In genomic region chr1:151131832-151132675, GRCh38 we compare ENCODE assay signal across 8 cellular contexts. TPM values are rescaled to one million over a fixed set of nuclear protein-coding genes. Genes with fewer than 3 reads are reported as not detected.
DNase-seq lines count a peak whose midpoint lies in the region; FAIRE-seq and TF ChIP-seq lines count a peak whose summit lies in the region.
"Had no signal": no experiment of that assay in that cellular context is flagged by ENCODE, and none has a peak within 500 bp of the region (broad histone marks: within the 10 kb centered on the region; RNA-seq: fewer than 3 reads in every experiment).

No MANE protein-coding gene starts in this region.

- WGBS in stomach, 5 donors, result 23 to 45% (median 30%) methylated on average over 28 to 68 of the region's 68 CpGs

- H3K9me3 ChIP-seq in stomach, result no peaks in the 10 kb centered on the region

- CTCF ChIA-PET in HEK293T (lab: Yijun Ruan, JAX), result no interaction called here

- H3K27ac ChIP-seq in stomach, result peak overlapping the region in 4 of 5 donors; percentile 14 to 81 (median 58)

- in situ Hi-C loops in ACHN (cut with HindIII; ENCODE audit: low pct_ligation_motif_present, low pct_unique_long_range_greater_than_20kb, low sequenced_read_pairs), result no loop called here

- H3K4me1 ChIP-seq in stomach, result peaks cover 14 to 26% (median 24%) of the 10 kb centered on the region in 4 donors

- TF ChIP-seq CTCF in bronchial epithelial cell (IDR thresholded peaks at IDR 0.05; ENCODE audit: insufficient read depth, low read length, severe bottlenecking), result no peak
- no peak for TF ChIP-seq CTCF in stomach (IDR thresholded peaks at IDR 0.05)

- POLR2A ChIA-PET in HEK293T (lab: Yijun Ruan, JAX), result no interaction called here

- FAIRE-seq in bronchial epithelial cell (lab: Jason Lieb, UNC) (no peak), GM19239 (lab: Jason Lieb, UNC) (no peak)

- peak overlapping the region; percentile 40 for H3K4me3 ChIP-seq in bronchial epithelial cell (ENCODE audit: low read depth, low read length)
- peak overlapping the region; percentile 36 to 47 (median 46) for H3K4me3 ChIP-seq in stomach

- intact Hi-C loops in stomach (cut with DNase I; ENCODE audit: low total_unique reads), result no loop called here

- DNase-seq in HuH-7.5 (ENCODE audit: low spot score), result peak; percentile 4
- no peak for DNase-seq in bronchial epithelial cell (ENCODE audit: low read depth)
- peak; percentile 86 for DNase-seq in left kidney (ENCODE audit: low read depth, low spot score)
- peak; percentile 34 for DNase-seq in stomach
- no peak for DNase-seq in GM19239 (ENCODE audit: insufficient read length, low spot score)
- DNase-seq in HEK293T (ENCODE audit: extremely low spot score), result no peak
- DNase-seq in ACHN, result no peak

- TF ChIP-seq POLR2A in stomach (IDR thresholded peaks at IDR 0.05), result no peak

- H3K27me3 ChIP-seq in bronchial epithelial cell (ENCODE audit: control insufficient read depth, insufficient read depth, low read length), result no peaks in the 10 kb centered on the region
- peaks cover 0 to 27% (median 22%) of the 10 kb centered on the region in 3 donors for H3K27me3 ChIP-seq in stomach

- TF ChIP-seq EP300 in stomach (IDR thresholded peaks at IDR 0.05), result no peak

- H3K36me3 ChIP-seq in bronchial epithelial cell (ENCODE audit: control insufficient read depth, insufficient read depth, low read length) (no peaks in the 10 kb centered on the region), stomach (peaks cover 0 to 31% (median 11%) of the 10 kb centered on the region in 4 donors)

TF ChIP-seq in HEK293T, 16 proteins besides CTCF, POLR2A, EP300 and RAD21:
- TF ChIP-seq ARNT (IDR thresholded peaks at IDR 0.05) (no peak), BHLHE40 (IDR thresholded peaks at IDR 0.05; ENCODE audit: borderline replicate concordance) (no peak), TARDBP (IDR thresholded peaks at IDR 0.05) (no peak), FOXM1 (IDR thresholded peaks at IDR 0.05; ENCODE audit: borderline replicate concordance) (no peak), HDGF (IDR thresholded peaks at IDR 0.05; ENCODE audit: borderline replicate concordance) (no peak), ZNF384 (IDR thresholded peaks at IDR 0.05) (no peak), SUZ12 (IDR thresholded peaks at IDR 0.05) (no peak), LEF1 (IDR thresholded peaks at IDR 0.05; ENCODE audit: borderline replicate concordance) (no peak), SP1 (IDR thresholded peaks at IDR 0.05) (no peak), FOXA1 (IDR thresholded peaks at IDR 0.05) (no peak), L3MBTL2 (conservative IDR thresholded peaks at IDR 0.05) (no peak), CTBP1 (IDR thresholded peaks at IDR 0.05; ENCODE audit: borderline replicate concordance) (no peak), ELF4 (IDR thresholded peaks at IDR 0.05) (no peak), NFRKB (IDR thresholded peaks at IDR 0.05) (no peak), FOXK2 (IDR thresholded peaks at IDR 0.05) (no peak)
- TF ChIP-seq, protein P1, sequence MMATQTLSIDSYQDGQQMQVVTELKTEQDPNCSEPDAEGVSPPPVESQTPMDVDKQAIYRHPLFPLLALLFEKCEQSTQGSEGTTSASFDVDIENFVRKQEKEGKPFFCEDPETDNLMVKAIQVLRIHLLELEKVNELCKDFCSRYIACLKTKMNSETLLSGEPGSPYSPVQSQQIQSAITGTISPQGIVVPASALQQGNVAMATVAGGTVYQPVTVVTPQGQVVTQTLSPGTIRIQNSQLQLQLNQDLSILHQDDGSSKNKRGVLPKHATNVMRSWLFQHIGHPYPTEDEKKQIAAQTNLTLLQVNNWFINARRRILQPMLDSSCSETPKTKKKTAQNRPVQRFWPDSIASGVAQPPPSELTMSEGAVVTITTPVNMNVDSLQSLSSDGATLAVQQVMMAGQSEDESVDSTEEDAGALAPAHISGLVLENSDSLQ (IDR thresholded peaks at IDR 0.05), result no peak
TF ChIP-seq in HEK293T: peak in this region for 0.

RNA-seq across cellular contexts. Expression of gene SEMA6C, which starts 14.4 kb away (rescaled TPM):
- total RNA-seq in bronchial epithelial cell, result 0.38 and 0.53 TPM in 2 replicates
- total RNA-seq in stomach, result 10 to 100 TPM in 2 of 5 donors, 1 to 10 TPM in 3; 4.4 to 12.3 (median 8.1) TPM
- polyA plus RNA-seq in stomach, result 10 to 100 TPM in 2 of 3 donors, 1 to 10 TPM in 1; 7.1 to 13.9 (median 13.0) TPM

RNA-seq across cellular contexts. Expression of gene TNFAIP8L2, which starts 24.4 kb away (rescaled TPM):
- not detected in 2 replicates for total RNA-seq in bronchial epithelial cell
- total RNA-seq in stomach, result 10 to 100 TPM in 2 of 5 donors, 1 to 10 TPM in 1, not detected in 2; 2.0 to 19.4 (median 15.2) TPM
- polyA plus RNA-seq in stomach, result 1 to 10 TPM; 3.2 to 9.5 (median 4.1) TPM
- total RNA-seq: NCI-H460 had no signal

RNA-seq across cellular contexts. Expression of gene LYSMD1, which starts 33.6 kb away (rescaled TPM):
- total RNA-seq in bronchial epithelial cell (5.0 and 8.6 TPM in 2 replicates), stomach (10 to 100 TPM in 1 of 5 donors, 1 to 10 TPM in 4; 1.7 to 10.3 (median 4.5) TPM)
- polyA plus RNA-seq in stomach, result 1 to 10 TPM; 4.0 to 5.3 (median 4.7) TPM

RNA-seq across cellular contexts. Expression of gene SCNM1, which starts 33.9 kb away (rescaled TPM):
- total RNA-seq in bronchial epithelial cell, result 19.7 and 34.9 TPM in 2 replicates
- total RNA-seq in stomach, result 10 to 100 TPM in 3 of 5 donors, 1 to 10 TPM in 2; 4.5 to 57.8 (median 12.0) TPM
- 10 to 100 TPM; 35.2 to 66.3 (median 64.5) TPM for polyA plus RNA-seq in stomach

RNA-seq across cellular contexts. Expression of gene TMOD4, which starts 43.7 kb away (rescaled TPM):
- not detected in 2 replicates for total RNA-seq in bronchial epithelial cell
- total RNA-seq in stomach, result not detected
- 1 to 10 TPM in 1 of 3 donors, not detected in 2; 1.2 TPM for polyA plus RNA-seq in stomach
- total RNA-seq: NCI-H460 had no signal

Comparison
In these comparisons a context has a peak if more than half of its experiments do, and no peak if none do; other contexts are left out.
1. DNase-seq: peak in HuH-7.5 (single experiment), left kidney (single experiment) and stomach (single experiment); none in bronchial epithelial cell (single experiment), GM19239 (single experiment), HEK293T (single experiment) and ACHN (single experiment).